ENCODE assay signal across 8 cellular contexts in genomic region chr3:69079269-69080159, GRCh38. TPM values are rescaled to one million over a fixed set of nuclear protein-coding genes. Genes with fewer than 3 reads are reported as not detected.
DNase-seq lines count a peak whose midpoint lies in the region; ATAC-seq and TF ChIP-seq lines count a peak whose summit lies in the region.

No MANE protein-coding gene starts in this region.

- intact Hi-C loops in ovary (cut with DNase I): no loop called here

- H3K4me1 ChIP-seq in foreskin keratinocyte (peaks cover 49% of the 10 kb centered on the region), ovary (ENCODE audit: insufficient read depth) (peaks cover 9% of the 10 kb centered on the region)

- CTCF ChIA-PET in activated CD4-positive, alpha-beta memory T cell treated with anti-CD3 and anti-CD28 coated beads, Interleukin-2, amount 10 ng/mL, durations not matched to agents 7 days and 5 days (lab: Charles Lee): interaction anchor here (0.6 to 2.2 kb wide), 2 partner anchors 22 to 28 kb away, joined by 3 to 7 read pairs; partner anchors contain the start of gene TMF1

- peak overlapping the region; percentile 83 for H3K4me3 ChIP-seq in GM12875 (ENCODE audit: low read depth, low read length)
- peak overlapping the region; percentile 92 for H3K4me3 ChIP-seq in ovary

- no peaks in the 10 kb centered on the region for H3K9me3 Mint-ChIP-seq in activated CD4-positive, alpha-beta memory T cell treated with anti-CD3 and anti-CD28 coated beads, Interleukin-2, amount 10 ng/mL, durations not matched to agents 7 days and 5 days

- peaks cover 20% of the 10 kb centered on the region for H3K36me3 Mint-ChIP-seq in activated CD4-positive, alpha-beta memory T cell treated with anti-CD3 and anti-CD28 coated beads, Interleukin-2, amount 10 ng/mL, durations not matched to agents 7 days and 5 days (ENCODE audit: low read depth)

- TF ChIP-seq POLR2A in ovary (IDR thresholded peaks at IDR 0.05): no peak

- no peaks in the 10 kb centered on the region for H3K27me3 ChIP-seq in foreskin keratinocyte
- H3K27me3 ChIP-seq in ovary: no peaks in the 10 kb centered on the region

- H3K9me3 ChIP-seq in ovary: no peaks in the 10 kb centered on the region

- no peaks in the 10 kb centered on the region for H3K27me3 Mint-ChIP-seq in activated CD4-positive, alpha-beta memory T cell treated with anti-CD3 and anti-CD28 coated beads, Interleukin-2, amount 10 ng/mL, durations not matched to agents 7 days and 5 days

- POLR2A ChIA-PET in activated CD4-positive, alpha-beta memory T cell treated with anti-CD3 and anti-CD28 coated beads, Interleukin-2, amount 10 ng/mL, durations not matched to agents 7 days and 5 days (lab: Charles Lee): interaction anchor here (0.7 to 18.0 kb wide), 9 partner anchors 10 to 74 kb away, joined by 3 to 293 read pairs (median 7); partner anchors contain the start of genes EOGT and TMF1

- no peaks in the 10 kb centered on the region for H3K36me3 ChIP-seq in ovary

- H3K4me3 Mint-ChIP-seq in activated CD4-positive, alpha-beta memory T cell treated with anti-CD3 and anti-CD28 coated beads, Interleukin-2, amount 10 ng/mL, durations not matched to agents 7 days and 5 days: peak overlapping the region; percentile 90

- TF ChIP-seq EP300 in ovary (IDR thresholded peaks at IDR 0.05): no peak

- DNase-seq in activated CD4-positive, alpha-beta memory T cell treated with anti-CD3 and anti-CD28 coated beads, Interleukin-2, amount 10 ng/mL, durations not matched to agents 7 days and 5 days: no peak
- DNase-seq in foreskin keratinocyte (no peak), ovary (peak in 3 of 5 donors; percentile 45 to 57 (median 52)), GM10266 (ENCODE audit: extremely low spot score) (no peak), GM19240 (ENCODE audit: insufficient read length, low spot score) (no peak)

- H3K4me1 Mint-ChIP-seq in activated CD4-positive, alpha-beta memory T cell treated with anti-CD3 and anti-CD28 coated beads, Interleukin-2, amount 10 ng/mL, durations not matched to agents 7 days and 5 days: peaks cover 66% of the 10 kb centered on the region

- 1 to 3% (median 2%) methylated on average over 24 to 29 of the region's 29 CpGs for WGBS in ovary, 3 donors

- H3K27ac ChIP-seq in foreskin keratinocyte: peak overlapping the region; percentile 46
- H3K27ac ChIP-seq in ovary: peak overlapping the region; percentile 60 to 66

- ATAC-seq in HG03135 (IDR thresholded peaks at IDR 0.05; ENCODE audit: unreplicated experiment) (peak; percentile 20), foreskin keratinocyte (peak; percentile 39), GM21529 (IDR thresholded peaks at IDR 0.05; ENCODE audit: unreplicated experiment) (no peak)

- H3K27ac Mint-ChIP-seq in activated CD4-positive, alpha-beta memory T cell treated with anti-CD3 and anti-CD28 coated beads, Interleukin-2, amount 10 ng/mL, durations not matched to agents 7 days and 5 days: peak overlapping the region; percentile 74

- TF ChIP-seq CTCF in GM12875 (IDR thresholded peaks at IDR 0.05; ENCODE audit: borderline replicate concordance, insufficient read depth, low read depth, low read length): no peak
- no peak for TF ChIP-seq CTCF in foreskin keratinocyte (conservative IDR thresholded peaks at IDR 0.05)
- no peak for TF ChIP-seq CTCF in ovary (IDR thresholded peaks at IDR 0.05)
- TF ChIP-seq CTCF in GM10266 (IDR thresholded peaks at IDR 0.05; ENCODE audit: control insufficient read depth, insufficient read depth, low read depth, missing control alignments): no peak

RNA-seq across cellular contexts. Expression of gene UBA3, which starts 0.7 kb away (rescaled TPM):
- total RNA-seq in activated CD4-positive, alpha-beta memory T cell treated with anti-CD3 and anti-CD28 coated beads, Interleukin-2, amount 10 ng/mL, durations not matched to agents 7 days and 5 days: 10 to 100 TPM; 93.1 to 96.9 TPM
- 62.2 and 68.7 TPM in 2 replicates for total RNA-seq in foreskin keratinocyte
- 40.9 and 43.7 TPM in 2 replicates for polyA plus RNA-seq in foreskin keratinocyte
- total RNA-seq in ovary: 10 to 100 TPM; 43.7 to 54.9 (median 49.5) TPM
- 10 to 100 TPM; 34.7 to 42.9 TPM for polyA plus RNA-seq in ovary

RNA-seq across cellular contexts. Expression of gene ARL6IP5, which starts 5.2 kb away (rescaled TPM):
- 100 to 1,000 TPM; 179 to 182 TPM for total RNA-seq in activated CD4-positive, alpha-beta memory T cell treated with anti-CD3 and anti-CD28 coated beads, Interleukin-2, amount 10 ng/mL, durations not matched to agents 7 days and 5 days
- total RNA-seq in foreskin keratinocyte (50.4 and 69.2 TPM in 2 replicates), ovary (100 to 1,000 TPM in 1 of 7 donors, 10 to 100 TPM in 6; 59.0 to 114 (median 77.4) TPM)
- polyA plus RNA-seq in foreskin keratinocyte (40.9 and 52.1 TPM in 2 replicates), ovary (100 to 1,000 TPM in 1 of 2 donors, 10 to 100 TPM in 1; 80.7 to 197 TPM)

RNA-seq across cellular contexts. Expression of gene TMF1, which starts 27.4 kb away (rescaled TPM):
- 10 to 100 TPM; 57.4 to 58.0 TPM for total RNA-seq in activated CD4-positive, alpha-beta memory T cell treated with anti-CD3 and anti-CD28 coated beads, Interleukin-2, amount 10 ng/mL, durations not matched to agents 7 days and 5 days
- 23.6 and 29.2 TPM in 2 replicates for total RNA-seq in foreskin keratinocyte
- polyA plus RNA-seq in foreskin keratinocyte: 3.7 and 4.0 TPM in 2 replicates
- total RNA-seq in ovary: 10 to 100 TPM; 24.1 to 36.4 (median 28.7) TPM
- polyA plus RNA-seq in ovary: 10 to 100 TPM; 10.7 to 14.2 TPM

RNA-seq across cellular contexts. Expression of gene LMOD3, which starts 42.9 kb away (rescaled TPM):
- not detected for total RNA-seq in activated CD4-positive, alpha-beta memory T cell treated with anti-CD3 and anti-CD28 coated beads, Interleukin-2, amount 10 ng/mL, durations not matched to agents 7 days and 5 days
- total RNA-seq in foreskin keratinocyte (not detected in 2 replicates), ovary (under 1 TPM in 1 of 7 donors, not detected in 6; 0.10 TPM)
- polyA plus RNA-seq in foreskin keratinocyte (not detected in 2 replicates), ovary (under 1 TPM; 0.13 to 0.36 TPM)

Comparison
In these comparisons a context has a peak if more than half of its experiments do, and no peak if none do; other contexts are left out.
1. DNase-seq: peak in ovary (3 of 5); none in activated CD4-positive, alpha-beta memory T cell treated with anti-CD3 and anti-CD28 coated beads, Interleukin-2, amount 10 ng/mL, durations not matched to agents 7 days and 5 days (single experiment), foreskin keratinocyte (0 of 2), GM10266 (single experiment) and GM19240 (single experiment).